ENCODE assay signal across 8 cellular contexts in genomic region chr2:200703132-200703925, GRCh38.
DNase-seq lines count a peak whose midpoint lies in the region; ATAC-seq and TF ChIP-seq lines count a peak whose summit lies in the region.

No MANE protein-coding gene starts in this region.

- no peaks in the 10 kb centered on the region for H3K4me1 ChIP-seq in foreskin keratinocyte

- no peaks in the 10 kb centered on the region for H3K36me3 Mint-ChIP-seq in activated CD4-positive, alpha-beta memory T cell treated with anti-CD3 and anti-CD28 coated beads for 36 hours

- POLR2A ChIA-PET in activated CD4-positive, alpha-beta memory T cell treated with anti-CD3 and anti-CD28 coated beads for 36 hours (lab: Charles Lee), result interaction anchor here (0.6 to 2.3 kb wide), 8 partner anchors 10 to 414 kb away, joined by 3 to 16 read pairs (median 8); partner anchors contain the start of genes CLK1, NIF3L1, PPIL3 and SGO2

- peak; percentile 21; the same call in 1 of the 3 replicates for TF ChIP-seq CTCF in GM12872 (IDR thresholded peaks at IDR 0.05; ENCODE audit: insufficient read depth, low read depth, low read length)
- TF ChIP-seq CTCF in foreskin keratinocyte (conservative IDR thresholded peaks at IDR 0.05), result peak; percentile 85

- CTCF ChIA-PET in activated CD4-positive, alpha-beta memory T cell treated with anti-CD3 and anti-CD28 coated beads for 36 hours (lab: Charles Lee), result interaction anchor here (1.0 to 2.7 kb wide), 10 partner anchors 9 to 415 kb away, joined by 3 to 25 read pairs (median 4); partner anchors contain the start of gene AOX1

- peaks cover 6% of the 10 kb centered on the region for H3K27me3 Mint-ChIP-seq in activated CD4-positive, alpha-beta memory T cell treated with anti-CD3 and anti-CD28 coated beads for 36 hours

- ATAC-seq in foreskin keratinocyte (peak; percentile 29), HG02852 (IDR thresholded peaks at IDR 0.05; ENCODE audit: unreplicated experiment) (no peak), GM21367 (IDR thresholded peaks at IDR 0.05; ENCODE audit: unreplicated experiment) (no peak)

- intact Hi-C loops in activated CD4-positive, alpha-beta memory T cell treated with anti-CD3 and anti-CD28 coated beads for 36 hours (cut with micrococcal nuclease), result loop anchor here (1.0 to 10.0 kb wide), 17 partner anchors 10 to 745 kb away; partner anchors contain the start of genes ORC2 and SGO2

- H3K27me3 ChIP-seq in foreskin keratinocyte, result peaks cover 4% of the 10 kb centered on the region

- no peaks in the 10 kb centered on the region for H3K9me3 Mint-ChIP-seq in activated CD4-positive, alpha-beta memory T cell treated with anti-CD3 and anti-CD28 coated beads for 36 hours

- H3K4me3 Mint-ChIP-seq in activated CD4-positive, alpha-beta memory T cell treated with anti-CD3 and anti-CD28 coated beads for 36 hours, result peak overlapping the region; percentile 27

- peak; percentile 77 for DNase-seq in Ammon's horn (ENCODE audit: low spot score)
- peak; percentile 19 for DNase-seq in NCI-H2171 (lab: John Stamatoyannopoulos, UW)
- DNase-seq in activated CD4-positive, alpha-beta memory T cell treated with anti-CD3 and anti-CD28 coated beads for 36 hours, result peak; percentile 71
- peak; percentile 14 to 46 for DNase-seq in foreskin keratinocyte
- DNase-seq in putamen (ENCODE audit: low spot score), result peak; percentile 72

- H3K27ac Mint-ChIP-seq in activated CD4-positive, alpha-beta memory T cell treated with anti-CD3 and anti-CD28 coated beads for 36 hours, result peak overlapping the region; percentile 81

- no peak overlapping the region for H3K27ac ChIP-seq in foreskin keratinocyte

- H3K4me1 Mint-ChIP-seq in activated CD4-positive, alpha-beta memory T cell treated with anti-CD3 and anti-CD28 coated beads for 36 hours (ENCODE audit: low read depth), result peaks cover 72% of the 10 kb centered on the region

Comparison
In these comparisons a context has a peak if more than half of its experiments do, and no peak if none do; other contexts are left out.
1. DNase-seq: peak in every context shown above with its lines; median percentile 77 in Ammon's horn; 72 in putamen; 71 in activated CD4-positive, alpha-beta memory T cell treated with anti-CD3 and anti-CD28 coated beads for 36 hours; 30 in foreskin keratinocyte; 19 in NCI-H2171.